ENCODE assay signal across 1 cellular context in genomic region chr9:8821910-8822666, GRCh38.
TF ChIP-seq lines count a peak whose summit lies in the region.

No MANE protein-coding gene starts in this region.

TF ChIP-seq in H1, 55 proteins besides CTCF, POLR2A, EP300 and RAD21:
- TF ChIP-seq MAFK (IDR thresholded peaks at IDR 0.05; ENCODE audit: low read depth, low read length) (peak; percentile 90), RFX5 (IDR thresholded peaks at IDR 0.05; ENCODE audit: borderline replicate concordance, low read depth, low read length) (no peak)
